Comparison of ENCODE assay signal across 27 cellular contexts in the genomic region with DNA sequence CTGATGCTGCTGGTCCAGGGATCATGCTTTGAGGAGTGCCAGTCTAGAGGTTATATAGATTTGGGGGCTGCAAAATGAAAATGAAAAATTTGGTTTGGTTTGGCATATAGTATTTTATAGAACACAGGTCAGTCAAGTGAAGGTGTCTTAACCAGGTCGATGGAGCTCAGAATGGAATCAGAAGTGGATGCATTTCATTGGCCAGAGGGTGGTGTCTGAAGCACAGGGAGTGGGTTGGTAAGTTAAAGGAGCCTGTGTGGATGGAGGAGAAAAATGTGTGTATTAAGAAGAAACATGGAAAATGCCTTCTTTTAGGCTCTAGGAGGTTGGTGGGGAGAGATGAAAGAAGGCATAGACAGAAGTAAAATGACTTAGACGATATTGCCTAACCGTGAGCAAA. TPM values are rescaled to one million over a fixed set of nuclear protein-coding genes. Genes with fewer than 3 reads are reported as not detected.
DNase-seq lines count a peak whose midpoint lies in the region; ATAC-seq, FAIRE-seq and TF ChIP-seq lines count a peak whose summit lies in the region.
"Had no signal": no experiment of that assay in that cellular context is flagged by ENCODE, and none has a peak within 500 bp of the region (broad histone marks: within the 10 kb centered on the region; RNA-seq: fewer than 3 reads in every experiment).

No MANE protein-coding gene starts in this region.

- H4K20me1 ChIP-seq in Loucy (ENCODE audit: insufficient read depth, low read length, poor library complexity, severe bottlenecking), result peaks cover 98% of the 10 kb centered on the region

- FAIRE-seq in GM12891 (lab: Jason Lieb, UNC), result peak; percentile 82
- FAIRE-seq: colon, kidney had no signal

- H3K79me2 ChIP-seq in Loucy (ENCODE audit: insufficient read depth, low read length), result peaks cover 100% of the 10 kb centered on the region

- H3K4me3 ChIP-seq in Loucy (ENCODE audit: low read length, poor library complexity, severe bottlenecking) (peak overlapping the region; percentile 17), upper lobe of left lung (no peak overlapping the region)
- H3K4me3 ChIP-seq: breast epithelium, Peyer's patch, thyroid gland had no signal

- H3K36me3 ChIP-seq in Loucy (ENCODE audit: insufficient read depth, low read length) (no peaks in the 10 kb centered on the region), upper lobe of left lung (no peaks in the 10 kb centered on the region)
- H3K36me3 ChIP-seq: BE2C, breast epithelium, Peyer's patch, thyroid gland had no signal

- H3K27ac ChIP-seq in 22Rv1 (peak overlapping the region; percentile 97), upper lobe of left lung (no peak overlapping the region)
- H3K27ac ChIP-seq: breast epithelium, epithelial cell of prostate, Peyer's patch, thyroid gland had no signal

- DNase-seq in GM12891 (ENCODE audit: insufficient read length, low spot score) (no peak), cerebellar cortex (ENCODE audit: low spot score) (peak; percentile 78), DMS53 treated with DMSO at 0.1 percent for 48 hours (lab: John Stamatoyannopoulos, UW; ENCODE audit: unreplicated experiment) (no peak), NCI-H187 treated with DMSO at 0.1 percent for 48 hours (lab: John Stamatoyannopoulos, UW) (no peak), upper lobe of left lung (no peak), C1 segment of cervical spinal cord (lab: John Stamatoyannopoulos, UW) (no peak)
- DNase-seq: activated CD4-positive, alpha-beta memory T cell treated with anti-CD3 and anti-CD28 coated beads for 36 hours; activated CD8-positive, alpha-beta memory T cell treated with anti-CD3 and anti-CD28 coated beads, Interleukin-2, amount 50 U/mL, for 4 hours; BE2C; COR-L47; DMS79; effector CD4-positive, alpha-beta T cell; KG1; kidney; midbrain; naive thymus-derived CD8-positive, alpha-beta T cell; NCI-H146; NCI-H510A; occipital lobe; Peyer's patch; SIG-M5; thyroid gland had no signal

- H3K4me1 ChIP-seq in Loucy (ENCODE audit: insufficient read depth, low read length, poor library complexity, severe bottlenecking), result peaks cover 70% of the 10 kb centered on the region
- H3K4me1 ChIP-seq in upper lobe of left lung, result peaks cover 8 to 20% (median 17%) of the 10 kb centered on the region in 4 donors
- H3K4me1 ChIP-seq: BE2C, breast epithelium, thyroid gland had no signal

- TF ChIP-seq CTCF in 22Rv1 (IDR thresholded peaks at IDR 0.05), result 0 out of 2 replicates have a peak, but pooled peaks have one; percentile 11
- peak; percentile 21; the same call in 1 of the 2 replicates for TF ChIP-seq CTCF in Loucy (conservative IDR thresholded peaks at IDR 0.05; ENCODE audit: low read length)
- no peak for TF ChIP-seq CTCF in upper lobe of left lung (IDR thresholded peaks at IDR 0.05)

- H3K27me3 ChIP-seq in Loucy (ENCODE audit: insufficient read depth, low read length, poor library complexity, severe bottlenecking) (no peaks in the 10 kb centered on the region), upper lobe of left lung (no peaks in the 10 kb centered on the region)
- H3K27me3 ChIP-seq: BE2C, breast epithelium, Peyer's patch, thyroid gland had no signal

- peak overlapping the region; percentile 97 for H3K4me2 ChIP-seq in Loucy (ENCODE audit: low read depth, low read length, poor library complexity, severe bottlenecking)

- H3F3A ChIP-seq in Loucy (ENCODE audit: low read depth), result no peaks in the 10 kb centered on the region

- TF ChIP-seq POLR2A in GM12891 (IDR thresholded peaks at IDR 0.05; ENCODE audit: low read depth, low read length) (no peak), upper lobe of left lung (IDR thresholded peaks at IDR 0.05) (no peak)

- H2AFZ ChIP-seq in Loucy (ENCODE audit: low read length), result no peak overlapping the region

- ATAC-seq in upper lobe of left lung (ENCODE audit: low FRiP score in 2 of 2), result no peak
- ATAC-seq: naive thymus-derived CD8-positive, alpha-beta T cell had no signal

- no peak for TF ChIP-seq EP300 in upper lobe of left lung (IDR thresholded peaks at IDR 0.05)

- H3K9me2 ChIP-seq in Loucy (replicated peaks; ENCODE audit: low read depth, low read length), result no peaks in the 10 kb centered on the region

- H3K9me3 ChIP-seq in Loucy (ENCODE audit: insufficient read depth, low read depth, low read length) (no peaks in the 10 kb centered on the region), upper lobe of left lung (no peaks in the 10 kb centered on the region)
- H3K9me3 ChIP-seq: BE2C, breast epithelium, Peyer's patch, thyroid gland had no signal

- no peak overlapping the region for H3K9ac ChIP-seq in Loucy (ENCODE audit: low read depth, low read length, poor library complexity, severe bottlenecking)

- WGBS in upper lobe of left lung, 2 donors, result 75 to 76% methylated on average over 3 of the region's 3 CpGs

TF ChIP-seq in GM12891, 5 proteins besides CTCF, POLR2A, EP300 and RAD21:
- TF ChIP-seq PAX5 (IDR thresholded peaks at IDR 0.05; ENCODE audit: insufficient read depth, low read length, severe bottlenecking) (no peak), POU2F2 (IDR thresholded peaks at IDR 0.05; ENCODE audit: low read depth, low read length) (no peak), SPI1 (IDR thresholded peaks at IDR 0.05; ENCODE audit: low read depth, low read length) (no peak), TAF1 (IDR thresholded peaks at IDR 0.05; ENCODE audit: low read depth, low read length) (no peak), POLR2AphosphoS5 (IDR thresholded peaks at IDR 0.05; ENCODE audit: low read depth, low read length) (no peak)

RNA-seq across cellular contexts. Expression of a gene that starts 8.6 kb away (rescaled TPM):
- 16.5 TPM for polyA plus RNA-seq in GM12891 (2012; ENCODE audit: low read depth, missing spikeins)
- total RNA-seq in upper lobe of left lung, result 10 to 100 TPM in 5 of 6 donors, 1 to 10 TPM in 1; 5.0 to 68.1 (median 20.1) TPM

Comparison
In these comparisons a context has a peak if more than half of its experiments do, and no peak if none do; other contexts are left out.
1. CTCF ChIP-seq: peak in 22Rv1 (single experiment) and Loucy (single experiment); none in upper lobe of left lung (0 of 6).